In genomic region chr17:78823282-78824046, GRCh38 we compare ENCODE assay signal across 12 cellular contexts. TPM values are rescaled to one million over a fixed set of nuclear protein-coding genes. Genes with fewer than 3 reads are reported as not detected.
DNase-seq lines count a peak whose midpoint lies in the region; ATAC-seq and TF ChIP-seq lines count a peak whose summit lies in the region.
"Had no signal": no experiment of that assay in that cellular context is flagged by ENCODE, and none has a peak within 500 bp of the region (broad histone marks: within the 10 kb centered on the region; RNA-seq: fewer than 3 reads in every experiment).

No MANE protein-coding gene starts in this region.

- no peaks in the 10 kb centered on the region for H3K27me3 ChIP-seq in DOHH2 (ENCODE audit: control insufficient read depth, low read length)
- no peaks in the 10 kb centered on the region for H3K27me3 ChIP-seq in osteoblast (ENCODE audit: insufficient read depth, low read length)
- H3K27me3 ChIP-seq: breast epithelium, Peyer's patch, right atrium auricular region, suprapubic skin had no signal

- H2AFZ ChIP-seq in osteoblast (ENCODE audit: low read length), result no peak overlapping the region

- no peaks in the 10 kb centered on the region for H3K4me1 ChIP-seq in DOHH2 (ENCODE audit: control insufficient read depth, low read length)
- H3K4me1 ChIP-seq in osteoblast (ENCODE audit: insufficient read depth, low read length), result peaks cover 14% of the 10 kb centered on the region
- H3K4me1 ChIP-seq: breast epithelium, right atrium auricular region had no signal

- no peak for ATAC-seq in GM21360 (IDR thresholded peaks at IDR 0.05; ENCODE audit: unreplicated experiment)
- ATAC-seq: activated T-cell treated with anti-CD3 and anti-CD28 coated beads, Interleukin-2, amount 50 U/mL, for 4 hours had no signal

- H3K4me1 Mint-ChIP-seq in chondrocyte (ENCODE audit: low read depth), result peaks cover 32% of the 10 kb centered on the region

- no peak for DNase-seq in HFF-Myc (ENCODE audit: extremely low read depth, low read depth)
- peak; percentile 4 for DNase-seq in chondrocyte (ENCODE audit: low spot score)
- no peak for DNase-seq in osteoblast (ENCODE audit: insufficient read length, low spot score, missing footprints)
- DNase-seq in AG08396 (ENCODE audit: low spot score), result no peak
- DNase-seq in RKO (ENCODE audit: low spot score), result no peak
- DNase-seq: activated T-cell treated with anti-CD3 and anti-CD28 coated beads, Interleukin-2, amount 50 U/mL, for 4 hours; Peyer's patch had no signal

- peak overlapping the region; percentile 97 for H3K27ac Mint-ChIP-seq in chondrocyte (ENCODE audit: unreplicated experiment)

- 0 out of 2 replicates have a peak, but pooled peaks cover 7% of the 10 kb centered on the region for H4K20me1 ChIP-seq in DOHH2 (ENCODE audit: control insufficient read depth, insufficient read depth, low read depth, low read length)
- peaks cover 15% of the 10 kb centered on the region for H4K20me1 ChIP-seq in osteoblast (ENCODE audit: insufficient read depth, low read length)

- H3K4me2 ChIP-seq in DOHH2 (ENCODE audit: low read length) (no peak overlapping the region), osteoblast (ENCODE audit: insufficient read depth, low read length) (no peak overlapping the region)

- TF ChIP-seq CTCF in DOHH2 (IDR thresholded peaks at IDR 0.05; ENCODE audit: low read depth, low read length, poor library complexity, severe bottlenecking) (peak; percentile 47), HFF-Myc (IDR thresholded peaks at IDR 0.05; ENCODE audit: low read depth, low read length, missing control alignments) (peak; percentile 33), chondrocyte (IDR thresholded peaks at IDR 0.05) (peak; percentile 57), osteoblast (IDR thresholded peaks at IDR 0.05; ENCODE audit: extremely low read depth, low read depth, low read length) (peak; percentile 20)

- H3K27me3 Mint-ChIP-seq in chondrocyte (ENCODE audit: low read depth), result no peaks in the 10 kb centered on the region

- H3K9me3 ChIP-seq in DOHH2 (ENCODE audit: control insufficient read depth, insufficient read depth, low read length), result no peaks in the 10 kb centered on the region
- H3K9me3 ChIP-seq in osteoblast (ENCODE audit: low read depth, low read length), result no peaks in the 10 kb centered on the region
- H3K9me3 ChIP-seq: breast epithelium, Peyer's patch, right atrium auricular region, suprapubic skin had no signal

- H3K9me3 Mint-ChIP-seq in chondrocyte (ENCODE audit: low read depth), result no peaks in the 10 kb centered on the region
- H3K9me3 Mint-ChIP-seq: activated T-cell treated with anti-CD3 and anti-CD28 coated beads, Interleukin-2, amount 50 U/mL, for 4 hours had no signal

- no peaks in the 10 kb centered on the region for H3F3A ChIP-seq in DOHH2 (ENCODE audit: control insufficient read depth, insufficient read depth)

- H3K9me2 ChIP-seq in DOHH2 (replicated peaks; ENCODE audit: control insufficient read depth, low read length), result no peaks in the 10 kb centered on the region

- H3K36me3 ChIP-seq in DOHH2 (ENCODE audit: control insufficient read depth, low read length) (peaks cover 92% of the 10 kb centered on the region), osteoblast (ENCODE audit: insufficient read depth, low read length) (peaks cover 70% of the 10 kb centered on the region)
- H3K36me3 ChIP-seq: breast epithelium had no signal

- H3K4me3 ChIP-seq in DOHH2 (ENCODE audit: low read length) (no peak overlapping the region), HFF-Myc (replicated peaks; ENCODE audit: low read depth, low read length) (no peak overlapping the region), osteoblast (ENCODE audit: insufficient read depth, low read length) (no peak overlapping the region)
- H3K4me3 ChIP-seq: breast epithelium, Peyer's patch, right atrium auricular region, suprapubic skin had no signal

- H3K36me3 Mint-ChIP-seq in chondrocyte (ENCODE audit: low read depth), result peaks cover 47% of the 10 kb centered on the region

- H3K79me2 ChIP-seq in DOHH2 (ENCODE audit: control insufficient read depth, low read length) (peaks cover 40% of the 10 kb centered on the region), osteoblast (ENCODE audit: insufficient read depth, low read length) (peaks cover 58% of the 10 kb centered on the region)

- no peak overlapping the region for H3K4me3 Mint-ChIP-seq in chondrocyte (ENCODE audit: unreplicated experiment)
- H3K4me3 Mint-ChIP-seq: activated T-cell treated with anti-CD3 and anti-CD28 coated beads, Interleukin-2, amount 50 U/mL, for 4 hours had no signal

- H3K27ac ChIP-seq in DOHH2 (ENCODE audit: low read depth, low read length) (no peak overlapping the region), osteoblast (ENCODE audit: low read depth, low read length) (peak overlapping the region; percentile 75)
- H3K27ac ChIP-seq: Peyer's patch, right atrium auricular region, suprapubic skin had no signal

RNA-seq across cellular contexts. Expression of gene USP36, which starts 17.1 kb away (rescaled TPM):
- total RNA-seq in chondrocyte, result 45.1 to 51.2 TPM (median 49.6 TPM) in 3 replicates
- 30.8 and 34.8 TPM in 2 replicates for total RNA-seq in osteoblast

RNA-seq across cellular contexts. Expression of gene CYTH1, which starts 41.4 kb away (rescaled TPM):
- 79.2 to 155 TPM (median 80.8 TPM) in 3 replicates for total RNA-seq in chondrocyte
- total RNA-seq in osteoblast, result 20.9 and 21.4 TPM in 2 replicates
